Comparison of ENCODE assay signal across 22 cellular contexts in genomic region chr7:50529093-50529862, GRCh38. TPM values are rescaled to one million over a fixed set of nuclear protein-coding genes. Genes with fewer than 3 reads are reported as not detected.
"Had no signal": no experiment of that assay in that cellular context is flagged by ENCODE, and none has a peak within 500 bp of the region (broad histone marks: within the 10 kb centered on the region; RNA-seq: fewer than 3 reads in every experiment).

No MANE protein-coding gene starts in this region.

- H3K9me3 ChIP-seq: MG63, Peyer's patch, SJCRH30, SK-N-SH had no signal

- H3K4me3 Mint-ChIP-seq: activated naive CD4-positive, alpha-beta T cell treated with anti-CD3 and anti-CD28 coated beads, Interleukin-2, amount 10 ng/mL, durations not matched to agents 7 days and 5 days; activated naive CD8-positive, alpha-beta T cell treated with anti-CD3 and anti-CD28 coated beads for 36 hours; activated T-cell treated with anti-CD3 and anti-CD28 coated beads, Interleukin-2, amount 50 U/mL, for 72 hours had no signal

- H3K27me3 Mint-ChIP-seq: activated naive CD8-positive, alpha-beta T cell treated with anti-CD3 and anti-CD28 coated beads for 36 hours had no signal

- H3K4me1 ChIP-seq: SJCRH30 had no signal

- H3K36me3 Mint-ChIP-seq: activated naive CD4-positive, alpha-beta T cell treated with anti-CD3 and anti-CD28 coated beads, Interleukin-2, amount 10 ng/mL, durations not matched to agents 7 days and 5 days; activated naive CD8-positive, alpha-beta T cell treated with anti-CD3 and anti-CD28 coated beads for 36 hours had no signal

- H3K4me3 ChIP-seq: MG63, Peyer's patch, SJCRH30 had no signal

- H3K9ac ChIP-seq: SK-N-SH had no signal

- H3K9me3 Mint-ChIP-seq: activated naive CD4-positive, alpha-beta T cell treated with anti-CD3 and anti-CD28 coated beads, Interleukin-2, amount 10 ng/mL, durations not matched to agents 7 days and 5 days; activated naive CD8-positive, alpha-beta T cell treated with anti-CD3 and anti-CD28 coated beads for 36 hours; activated T-cell treated with anti-CD3 and anti-CD28 coated beads, Interleukin-2, amount 50 U/mL, for 72 hours had no signal

- H3K27ac ChIP-seq: SJCRH30 had no signal

- ATAC-seq: activated T-cell treated with anti-CD3 and anti-CD28 coated beads, Interleukin-2, amount 50 U/mL, for 72 hours had no signal

- H3K36me3 ChIP-seq: MG63, SJCRH30 had no signal

- H3K27me3 ChIP-seq: Peyer's patch had no signal

- H3K27ac Mint-ChIP-seq: activated naive CD4-positive, alpha-beta T cell treated with anti-CD3 and anti-CD28 coated beads, Interleukin-2, amount 10 ng/mL, durations not matched to agents 7 days and 5 days; activated naive CD8-positive, alpha-beta T cell treated with anti-CD3 and anti-CD28 coated beads for 36 hours; activated T-cell treated with anti-CD3 and anti-CD28 coated beads, Interleukin-2, amount 50 U/mL, for 72 hours; activated T-helper 2 cell treated with anti-CD3 and anti-CD28 coated beads, Interferon-gamma antibody, Interleukin-2, Interleukin-4, amounts not matched to agents 10 μg/mL and 5 μg/mL and 100 μg/mL, durations not matched to agents 14 hours and 24 hours and 36 hours had no signal

- DNase-seq: activated CD4-positive, alpha-beta T cell treated with anti-CD3 and anti-CD28 coated beads for 4 hours; activated CD4-positive, alpha-beta T cell treated with anti-CD3 and anti-CD28 coated beads, Interleukin-2, amount 50 U/mL, for 48 hours; activated gamma-delta T cell treated with Interleukin-2 at 50 U/mL for 16 hours; activated naive CD4-positive, alpha-beta T cell treated with anti-CD3 and anti-CD28 coated beads, Interleukin-2, amount 10 ng/mL, durations not matched to agents 7 days and 5 days; activated naive CD8-positive, alpha-beta T cell treated with anti-CD3 and anti-CD28 coated beads for 36 hours; activated T-cell treated with anti-CD3 and anti-CD28 coated beads for 4 hours; activated T-cell treated with anti-CD3 and anti-CD28 coated beads, Interleukin-2, amount 50 U/mL, for 72 hours; MG63; MV-4-11; NCI-H1092 treated with DMSO at 0.1 percent for 48 hours; NCI-H1417 treated with DMSO at 0.1 percent for 48 hours; NCI-H1694; NCI-H2029; NCI-H524; Right ventricle myocardium superior; SJCRH30; SK-N-SH; T-helper 1 cell had no signal

- H3K4me2 ChIP-seq: SK-N-SH had no signal

RNA-seq across cellular contexts. Expression of gene DDC, which starts 35.9 kb away (rescaled TPM):
- total RNA-seq: activated T-cell treated with anti-CD3 and anti-CD28 coated beads, Interleukin-2, amount 50 U/mL, for 72 hours; activated T-helper 2 cell treated with anti-CD3 and anti-CD28 coated beads, Interferon-gamma antibody, Interleukin-2, Interleukin-4, amounts not matched to agents 10 μg/mL and 5 μg/mL and 100 μg/mL, durations not matched to agents 14 hours and 24 hours and 36 hours; cardiac septum; Right ventricle myocardium superior; SJCRH30; T-helper 2 cell treated with Interferon-gamma antibody and Interleukin-4, amounts not matched to agents 100 ng/mL and 5 ng/mL, for 36 hours had no signal
